Comparison of ENCODE assay signal across 9 cellular contexts in genomic region chr12:1544991-1545700, GRCh38. TPM values are rescaled to one million over a fixed set of nuclear protein-coding genes. Genes with fewer than 3 reads are reported as not detected.
DNase-seq lines count a peak whose midpoint lies in the region; ATAC-seq and TF ChIP-seq lines count a peak whose summit lies in the region.
"Had no signal": no experiment of that assay in that cellular context is flagged by ENCODE, and none has a peak within 500 bp of the region (broad histone marks: within the 10 kb centered on the region; RNA-seq: fewer than 3 reads in every experiment).

No MANE protein-coding gene starts in this region.

- CTCF ChIA-PET in A673 (lab: Charles Lee) = interaction anchor here (0.7 to 1.4 kb wide), 2 partner anchors 427 to 1979 kb away, joined by 3 to 5 read pairs; no protein-coding TSS in a partner anchor

- DNase-seq in A673 (ENCODE audit: low spot score) = peak; percentile 53
- DNase-seq in H7 = peak; percentile 54
- peak; percentile 32 for DNase-seq in RKO (ENCODE audit: low spot score)
- DNase-seq in fibroblast of the aortic adventitia (ENCODE audit: low read depth) = peak; percentile 67
- DNase-seq in dedifferentiated amniotic fluid mesenchymal stem cell (ENCODE audit: extremely low spot score) = no peak

- TF ChIP-seq CTCF in A673 (conservative IDR thresholded peaks at IDR 0.05; ENCODE audit: low read depth, low read length) (peak; percentile 53), fibroblast of the aortic adventitia (IDR thresholded peaks at IDR 0.05; ENCODE audit: insufficient read depth, low read length) (peak; percentile 42)

- H3K4me1 ChIP-seq in A673 (ENCODE audit: insufficient read depth, low read length, poor library complexity, severe bottlenecking) = no peaks in the 10 kb centered on the region

- BruUV-seq in A673 (replicated peaks; lab: Mats Ljungman, UMichigan) = no TSS peak

- no peak overlapping the region for H3K27ac ChIP-seq in A673 (ENCODE audit: low read depth, low read length, poor library complexity, severe bottlenecking)
- H3K27ac ChIP-seq: skin epidermis had no signal

- no peaks in the 10 kb centered on the region for H3K9me3 ChIP-seq in A673 (ENCODE audit: low read depth, low read length, poor library complexity, severe bottlenecking)

- H3K27me3 ChIP-seq in A673 (replicated peaks; ENCODE audit: insufficient read depth, low read depth, low read length, poor library complexity) = no peaks in the 10 kb centered on the region
- H3K27me3 ChIP-seq in H7 (ENCODE audit: control insufficient read depth, insufficient read depth, low read length) = no peaks in the 10 kb centered on the region

- H3K36me3 ChIP-seq in A673 (ENCODE audit: insufficient read depth, low read length, poor library complexity, severe bottlenecking) (no peaks in the 10 kb centered on the region), H7 (replicated peaks; ENCODE audit: control insufficient read depth, insufficient read depth, low read length) (no peaks in the 10 kb centered on the region)

- intact Hi-C loops in A673 (cut with micrococcal nuclease; ENCODE audit: unreplicated experiment) = loop anchor here (10.0 kb wide), 1 partner anchor 430 kb away; no protein-coding TSS in a partner anchor

- POLR2A ChIA-PET in A673 (lab: Charles Lee; ENCODE audit: low non-redundant PET) = no interaction called here

- ATAC-seq in HG03469 (IDR thresholded peaks at IDR 0.05; ENCODE audit: unreplicated experiment) = no peak
- no peak for ATAC-seq in HG02870 (IDR thresholded peaks at IDR 0.05; ENCODE audit: unreplicated experiment)
- no peak for ATAC-seq in HG03378 (IDR thresholded peaks at IDR 0.05; ENCODE audit: unreplicated experiment)

- no peak overlapping the region for H3K4me3 ChIP-seq in A673 (ENCODE audit: low read depth, low read length, poor library complexity, severe bottlenecking)
- H3K4me3 ChIP-seq in H7 (ENCODE audit: insufficient read depth, low read depth, low read length) = no peak overlapping the region
- H3K4me3 ChIP-seq in fibroblast of the aortic adventitia (ENCODE audit: low read depth, low read length) = no peak overlapping the region
- H3K4me3 ChIP-seq: skin epidermis had no signal

RNA-seq across cellular contexts. Expression of gene FBXL14, which starts 49.2 kb away (rescaled TPM):
- total RNA-seq in A673 (2021) (19.3 and 21.2 TPM in 2 replicates), fibroblast of the aortic adventitia (ENCODE audit: low replicate concordance) (1.1 and 11.2 TPM in 2 replicates)
- total RNA-seq in H7 (2014; rRNA removed; shearing (Covaris generic)) = 20.8 and 21.4 TPM in 2 replicates
